In genomic region chr10:116122126-116122525, GRCh38 we compare ENCODE assay signal across 22 cellular contexts.
"Had no signal": no experiment of that assay in that cellular context is flagged by ENCODE, and none has a peak within 500 bp of the region (broad histone marks: within the 10 kb centered on the region; RNA-seq: fewer than 3 reads in every experiment).

No MANE protein-coding gene starts in this region.

- H3K27me3 Mint-ChIP-seq: effector memory CD8-positive, alpha-beta T cell; naive B cell; natural killer cell treated with Interleukin-12 subunit alpha and Interleukin-12 subunit beta and Interleukin-15 and Interleukin-18, amount 100 ng/mL, for 72 hours had no signal

- H3K4me1 Mint-ChIP-seq: naive B cell; stimulated activated naive CD8-positive, alpha-beta T cell treated with anti-CD3 and anti-CD28 coated beads, Interleukin-15, amount 100 ng/mL, for 72 hours had no signal

- H3K9me3 ChIP-seq: lower lobe of right lung, mucosa of descending colon, pancreas, right lobe of liver, thyroid gland, vagina had no signal

- H3K27ac Mint-ChIP-seq: effector memory CD8-positive, alpha-beta T cell; naive B cell; natural killer cell treated with Interleukin-12 subunit alpha and Interleukin-12 subunit beta and Interleukin-15 and Interleukin-18, amount 100 ng/mL, for 72 hours had no signal

- H3K4me3 Mint-ChIP-seq: effector memory CD8-positive, alpha-beta T cell; naive B cell; natural killer cell treated with Interleukin-12 subunit alpha and Interleukin-12 subunit beta and Interleukin-15 and Interleukin-18, amount 100 ng/mL, for 72 hours; stimulated activated naive CD8-positive, alpha-beta T cell treated with anti-CD3 and anti-CD28 coated beads, Interleukin-15, amount 100 ng/mL, for 72 hours had no signal

- H3K9me3 Mint-ChIP-seq: stimulated activated naive CD8-positive, alpha-beta T cell treated with anti-CD3 and anti-CD28 coated beads, Interleukin-15, amount 100 ng/mL, for 72 hours had no signal

- H3K27ac ChIP-seq: lower lobe of right lung, pancreas, right lobe of liver, thyroid gland, vagina had no signal

- H3K36me3 Mint-ChIP-seq: naive B cell; natural killer cell treated with Interleukin-12 subunit alpha and Interleukin-12 subunit beta and Interleukin-15 and Interleukin-18, amount 100 ng/mL, for 72 hours had no signal

- H3K36me3 ChIP-seq: lower lobe of right lung, pancreas, thyroid gland, vagina had no signal

- DNase-seq: cortex of kidney; effector memory CD8-positive, alpha-beta T cell; erythroblast; left ventricle myocardium superior; lower lobe of right lung; mucosa of descending colon; naive B cell; occipital lobe; pancreas; retina; right lobe of liver; stimulated activated CD4-positive, alpha-beta T cell treated with anti-CD3 and anti-CD28 coated beads, Interleukin-12 subunit alpha, Interleukin-12 subunit beta, amount 100 ng/mL, for 4 hours; stimulated activated CD4-positive, alpha-beta T cell treated with anti-CD3 and anti-CD28 coated beads, Interleukin-1b, Interleukin-23, amount 100 ng/mL, for 48 hours; stimulated activated CD4-positive, alpha-beta T cell treated with anti-CD3 and anti-CD28 coated beads, Interleukin-4, amount 100 ng/mL, for 1 hour; stimulated activated CD8-positive, alpha-beta memory T cell treated with anti-CD3 and anti-CD28 coated beads, Interleukin-4, amount 100 ng/mL, for 48 hours; stimulated activated naive CD4-positive, alpha-beta T cell; stimulated activated naive CD8-positive, alpha-beta T cell treated with anti-CD3 and anti-CD28 coated beads, Interleukin-15, amount 100 ng/mL, for 72 hours; thyroid gland; trophoblast cell had no signal

- H3K27me3 ChIP-seq: pancreas, right lobe of liver, thyroid gland, vagina had no signal

- H3K4me1 ChIP-seq: lower lobe of right lung, pancreas, right lobe of liver, thyroid gland, vagina had no signal

- H3K4me3 ChIP-seq: lower lobe of right lung, mucosa of descending colon, pancreas, right lobe of liver, smooth muscle cell, thyroid gland, vagina had no signal

- ATAC-seq: effector memory CD8-positive, alpha-beta T cell; left ventricle myocardium superior; lower lobe of right lung; mucosa of descending colon; natural killer cell treated with Interleukin-12 subunit alpha and Interleukin-12 subunit beta and Interleukin-15 and Interleukin-18, amount 100 ng/mL, for 72 hours; pancreas; right lobe of liver; stimulated activated naive CD8-positive, alpha-beta T cell treated with anti-CD3 and anti-CD28 coated beads, Interleukin-15, amount 100 ng/mL, for 72 hours had no signal
